1 cellular context compared by ENCODE assay signal in genomic region chr6:100880901-100881706, GRCh38.
A peak's percentile ranks its signal among the peaks of the same experiment; 100 is the strongest.
TF ChIP-seq lines count a peak whose summit lies in the region.

Gene ASCC3, minus strand, starts transcription at chr6:100881329. Its CDS starts 13,332 bp downstream, at chr6:100867997.

TF ChIP-seq in K562, 482 proteins besides CTCF, POLR2A, EP300 and RAD21 (continued from another document and continues in another):
- TF ChIP-seq BCLAF1 (IDR thresholded peaks at IDR 0.05; ENCODE audit: borderline replicate concordance in 1 of 2, control insufficient read depth in 1 of 2, low read depth in 2 of 2, low read length in 1 of 2) (no peak), GABPB1 (CRISPR knock-in tag; IDR thresholded peaks at IDR 0.05) (peak; percentile 71; the same call in 1 of the 2 replicates), ZKSCAN1 (IDR thresholded peaks at IDR 0.05; ENCODE audit: low read depth, low read length) (0 out of 2 replicates have a peak, but pooled peaks have one; percentile 17), CBX1 (IDR thresholded peaks at IDR 0.05; ENCODE audit: low read depth) (0 out of 2 replicates have a peak, but pooled peaks have one; percentile 50), GTF2A2 (tag; IDR thresholded peaks at IDR 0.05) (no peak), POLR2AphosphoS5 (IDR thresholded peaks at IDR 0.05; ENCODE audit: control insufficient read depth, insufficient read depth, low read depth, low read length) (peak; percentile 75), STAT6 (CRISPR knock-in tag; IDR thresholded peaks at IDR 0.05) (no peak), ZZZ3 (IDR thresholded peaks at IDR 0.05) (no peak), FOXK2 (conservative IDR thresholded peaks at IDR 0.05 in 1 of 2, IDR thresholded peaks at IDR 0.05 in 1 of 2; ENCODE audit: low read depth in 2 of 2) (peak in 1 of 2 experiments; percentile 2; a peak in 1 of 4 replicates), SIN3A (IDR thresholded peaks at IDR 0.05; ENCODE audit: borderline replicate concordance in 2 of 2, control insufficient read depth in 1 of 2, low read depth in 2 of 2, low read length in 2 of 2) (peak; percentile 75 to 79; a peak in 3 of 4 replicates), GATA2 (CRISPR knock-in tag; IDR thresholded peaks at IDR 0.05) (no peak), MTF1 (CRISPR knock-in tag; IDR thresholded peaks at IDR 0.05; ENCODE audit: borderline replicate concordance) (no peak), HOMEZ (CRISPR knock-in tag; IDR thresholded peaks at IDR 0.05) (no peak), CREM (IDR thresholded peaks at IDR 0.05; ENCODE audit: low read depth) (peak; percentile 99), CEBPB (tag; IDR thresholded peaks at IDR 0.05) (no peak), ARID4B (CRISPR knock-in tag; IDR thresholded peaks at IDR 0.05) (peak; percentile 94), PML (IDR thresholded peaks at IDR 0.05; ENCODE audit: low read length) (peak; percentile 38; the same call in 1 of the 2 replicates), ZNF184 (CRISPR knock-in tag; IDR thresholded peaks at IDR 0.05) (no peak), ARID3B (CRISPR knock-in tag; IDR thresholded peaks at IDR 0.05; ENCODE audit: borderline replicate concordance) (no peak), IRF1 (CRISPR knock-in tag; IDR thresholded peaks at IDR 0.05; ENCODE audit: borderline replicate concordance) (no peak), MYC (IDR thresholded peaks at IDR 0.05; ENCODE audit: low read depth, low read length) (peak; percentile 78), MYC (CRISPR knock-in tag; IDR thresholded peaks at IDR 0.05; ENCODE audit: borderline replicate concordance, low read depth) (peak; percentile 24; the same call in 1 of the 2 replicates), PTTG1 (tag; IDR thresholded peaks at IDR 0.05; ENCODE audit: low read depth) (no peak), MYNN (IDR thresholded peaks at IDR 0.05) (no peak), MYNN (CRISPR knock-in tag; IDR thresholded peaks at IDR 0.05) (no peak), ATF1 (CRISPR knock-in tag; IDR thresholded peaks at IDR 0.05) (peak; percentile 75), ATF1 (tag; IDR thresholded peaks at IDR 0.05) (peak; percentile 97), SOX6 (IDR thresholded peaks at IDR 0.05) (peak; percentile 59), NONO (IDR thresholded peaks at IDR 0.05; ENCODE audit: low read depth in 2 of 2, low read length in 1 of 2) (peak in 1 of 2 experiments; percentile 60; a peak in 2 of 4 replicates), ZBTB1 (CRISPR knock-in tag; IDR thresholded peaks at IDR 0.05; ENCODE audit: borderline replicate concordance, low read depth) (no peak), L3MBTL2 (IDR thresholded peaks at IDR 0.05) (peak; percentile 93), ZBTB17 (CRISPR knock-in tag; IDR thresholded peaks at IDR 0.05) (no peak), LCOR (CRISPR knock-in tag; IDR thresholded peaks at IDR 0.05) (peak; percentile 65; the same call in 1 of the 2 replicates), TFAM (CRISPR knock-in tag; conservative IDR thresholded peaks at IDR 0.05) (no peak), CXXC5 (CRISPR knock-in tag; IDR thresholded peaks at IDR 0.05) (peak; percentile 96), ZEB2 (IDR thresholded peaks at IDR 0.05) (no peak), EGR1 (conservative IDR thresholded peaks at IDR 0.05) (peak; percentile 70), TBL1XR1 (IDR thresholded peaks at IDR 0.05; ENCODE audit: low read length in 2 of 2) (0 out of 4 replicates have a peak, but pooled peaks of 1 of the 2 experiments have one; percentile 16), THRA (IDR thresholded peaks at IDR 0.05) (no peak), ETV5 (CRISPR knock-in tag; IDR thresholded peaks at IDR 0.05; ENCODE audit: low read depth) (0 out of 2 replicates have a peak, but pooled peaks have one; percentile 53), NR2F6 (CRISPR knock-in tag; IDR thresholded peaks at IDR 0.05) (no peak), EZH2 (IDR thresholded peaks at IDR 0.05; ENCODE audit: borderline replicate concordance, low read depth, low read length) (no peak), HMG20A (CRISPR knock-in tag; conservative IDR thresholded peaks at IDR 0.05) (no peak), GABPB2 (CRISPR knock-in tag; conservative IDR thresholded peaks at IDR 0.05) (no peak), HDAC2 (IDR thresholded peaks at IDR 0.05) (peak; percentile 59; the same call in 1 of the 2 replicates), POLR2G (IDR thresholded peaks at IDR 0.05; ENCODE audit: low read depth, low read length) (peak; percentile 98), BACH1 (tag; IDR thresholded peaks at IDR 0.05) (no peak), KDM5B (IDR thresholded peaks at IDR 0.05; ENCODE audit: insufficient replicate concordance, low read depth, low read length) (peak; percentile 86), ZBTB43 (CRISPR knock-in tag; IDR thresholded peaks at IDR 0.05) (no peak), NR2C1 (IDR thresholded peaks at IDR 0.05) (no peak), NR2C1 (tag; IDR thresholded peaks at IDR 0.05) (no peak), ZNF354B (CRISPR knock-in tag; IDR thresholded peaks at IDR 0.05) (no peak), MBD2 (IDR thresholded peaks at IDR 0.05; ENCODE audit: borderline replicate concordance, low read depth) (no peak; the same call in 1 of the 2 replicates), JUND (IDR thresholded peaks at IDR 0.05; ENCODE audit: borderline replicate concordance, low read depth, low read length) (peak; percentile 27; the same call in 1 of the 2 replicates), JUND (tag; IDR thresholded peaks at IDR 0.05; ENCODE audit: borderline replicate concordance, low read depth, low read length) (no peak; the same call in 2 of the 3 replicates), ZNF197 (CRISPR knock-in tag; IDR thresholded peaks at IDR 0.05; ENCODE audit: low read depth) (no peak)
